Comparison of ENCODE assay signal across 2 cellular contexts in the genomic region with DNA sequence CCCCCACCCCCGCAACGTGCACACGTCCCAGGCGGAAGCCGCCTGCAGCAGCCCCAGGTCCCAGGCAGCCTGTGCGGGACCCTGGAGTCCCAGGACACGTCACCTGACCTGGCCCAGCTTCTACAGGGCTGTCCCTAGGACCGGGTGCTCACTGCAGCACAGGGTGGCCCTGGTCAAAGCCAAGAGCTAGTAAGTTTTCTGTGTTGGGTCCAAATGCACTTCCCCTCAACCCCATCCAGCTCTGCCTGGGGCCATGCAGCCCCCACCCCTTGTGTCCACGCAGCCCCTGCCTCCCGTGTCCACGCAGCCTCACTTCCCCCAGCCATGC.
A peak's percentile ranks its signal among the peaks of the same experiment; 100 is the strongest.
TF ChIP-seq lines count a peak whose summit lies in the region.

No MANE protein-coding gene starts in this region.

TF ChIP-seq in HepG2, 621 proteins besides CTCF, POLR2A, EP300 and RAD21 (continues in another document):
- TF ChIP-seq ARNT2 (CRISPR knock-in tag; IDR thresholded peaks at IDR 0.05; ENCODE audit: low read depth) (0 out of 2 replicates have a peak, but pooled peaks have one; percentile 49), ZMYM4 (CRISPR knock-in tag; IDR thresholded peaks at IDR 0.05) (0 out of 2 replicates have a peak, but pooled peaks have one; percentile 18), REXO4 (CRISPR knock-in tag; IDR thresholded peaks at IDR 0.05; ENCODE audit: borderline replicate concordance) (no peak), BCL6 (CRISPR knock-in tag; IDR thresholded peaks at IDR 0.05) (no peak), ZNF256 (CRISPR knock-in tag; conservative IDR thresholded peaks at IDR 0.05) (no peak), ZSCAN31 (CRISPR knock-in tag; IDR thresholded peaks at IDR 0.05; ENCODE audit: low read depth) (no peak), FOXC1 (CRISPR knock-in tag; IDR thresholded peaks at IDR 0.05; ENCODE audit: borderline replicate concordance) (no peak), NR2F1 (CRISPR knock-in tag; IDR thresholded peaks at IDR 0.05) (no peak), JUNB (CRISPR knock-in tag; IDR thresholded peaks at IDR 0.05; ENCODE audit: borderline replicate concordance) (no peak), POLR2AphosphoS5 (IDR thresholded peaks at IDR 0.05; ENCODE audit: low read depth, low read length) (no peak), HNRNPK (IDR thresholded peaks at IDR 0.05; ENCODE audit: low read depth, low read length, poor library complexity, severe bottlenecking) (peak; percentile 16), LCORL (IDR thresholded peaks at IDR 0.05) (no peak), LCORL (CRISPR knock-in tag; IDR thresholded peaks at IDR 0.05) (0 out of 2 replicates have a peak, but pooled peaks have one; percentile 3), DR1 (CRISPR knock-in tag; IDR thresholded peaks at IDR 0.05) (no peak), PHF21A (CRISPR knock-in tag; IDR thresholded peaks at IDR 0.05) (no peak), RBM39 (IDR thresholded peaks at IDR 0.05; ENCODE audit: low read depth, low read length, poor library complexity, severe bottlenecking) (no peak), NCOA2 (CRISPR knock-in tag; IDR thresholded peaks at IDR 0.05) (no peak), FOSL1 (CRISPR knock-in tag; IDR thresholded peaks at IDR 0.05; ENCODE audit: borderline replicate concordance) (no peak)
- TF ChIP-seq, protein P1, sequence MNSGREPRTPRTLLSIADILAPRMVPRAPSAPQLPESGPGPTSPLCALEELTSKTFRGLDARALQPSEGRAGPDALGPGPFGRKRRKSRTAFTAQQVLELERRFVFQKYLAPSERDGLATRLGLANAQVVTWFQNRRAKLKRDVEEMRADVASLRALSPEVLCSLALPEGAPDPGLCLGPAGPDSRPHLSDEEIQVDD (CRISPR knock-in tag; IDR thresholded peaks at IDR 0.05; ENCODE audit: borderline replicate concordance) = no peak
- TF ChIP-seq, protein P2, sequence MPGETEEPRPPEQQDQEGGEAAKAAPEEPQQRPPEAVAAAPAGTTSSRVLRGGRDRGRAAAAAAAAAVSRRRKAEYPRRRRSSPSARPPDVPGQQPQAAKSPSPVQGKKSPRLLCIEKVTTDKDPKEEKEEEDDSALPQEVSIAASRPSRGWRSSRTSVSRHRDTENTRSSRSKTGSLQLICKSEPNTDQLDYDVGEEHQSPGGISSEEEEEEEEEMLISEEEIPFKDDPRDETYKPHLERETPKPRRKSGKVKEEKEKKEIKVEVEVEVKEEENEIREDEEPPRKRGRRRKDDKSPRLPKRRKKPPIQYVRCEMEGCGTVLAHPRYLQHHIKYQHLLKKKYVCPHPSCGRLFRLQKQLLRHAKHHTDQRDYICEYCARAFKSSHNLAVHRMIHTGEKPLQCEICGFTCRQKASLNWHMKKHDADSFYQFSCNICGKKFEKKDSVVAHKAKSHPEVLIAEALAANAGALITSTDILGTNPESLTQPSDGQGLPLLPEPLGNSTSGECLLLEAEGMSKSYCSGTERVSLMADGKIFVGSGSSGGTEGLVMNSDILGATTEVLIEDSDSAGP (CRISPR knock-in tag; IDR thresholded peaks at IDR 0.05; ENCODE audit: borderline replicate concordance) = peak; percentile 67; the same call in 1 of the 2 replicates

TF ChIP-seq in H1, 55 proteins besides CTCF, POLR2A, EP300 and RAD21:
- TF ChIP-seq SIX5 (IDR thresholded peaks at IDR 0.05; ENCODE audit: low read depth, low read length) (no peak), ATF3 (IDR thresholded peaks at IDR 0.05; ENCODE audit: insufficient read depth, low read depth, low read length) (no peak), SP4 (IDR thresholded peaks at IDR 0.05; ENCODE audit: low read length) (no peak), EZH2 (IDR thresholded peaks at IDR 0.05; ENCODE audit: low read depth, low read length, severe bottlenecking) (no peak), CHD1 (IDR thresholded peaks at IDR 0.05; ENCODE audit: low read depth, low read length) (no peak), CBX8 (IDR thresholded peaks at IDR 0.05; ENCODE audit: borderline replicate concordance, low read depth, low read length) (no peak), POU5F1 (IDR thresholded peaks at IDR 0.05; ENCODE audit: low read depth, low read length) (no peak), RNF2 (IDR thresholded peaks at IDR 0.05; ENCODE audit: borderline replicate concordance, low read depth, low read length, missing control alignments, poor library complexity, severe bottlenecking) (no peak), MAFK (IDR thresholded peaks at IDR 0.05; ENCODE audit: low read depth, low read length) (no peak), RFX5 (IDR thresholded peaks at IDR 0.05; ENCODE audit: borderline replicate concordance, low read depth, low read length) (no peak), PHF8 (conservative IDR thresholded peaks at IDR 0.05; ENCODE audit: low read depth, low read length) (no peak), BACH1 (IDR thresholded peaks at IDR 0.05; ENCODE audit: low read length) (no peak), HDAC6 (IDR thresholded peaks at IDR 0.05; ENCODE audit: low read depth, low read length) (no peak), GABPA (IDR thresholded peaks at IDR 0.05; ENCODE audit: borderline replicate concordance, insufficient read depth, low read length) (no peak), RBBP5 (IDR thresholded peaks at IDR 0.05; ENCODE audit: borderline replicate concordance, low read depth, low read length) (no peak), KDM1A (IDR thresholded peaks at IDR 0.05; ENCODE audit: borderline replicate concordance, low read length) (no peak), NANOG (IDR thresholded peaks at IDR 0.05; ENCODE audit: insufficient read depth, low read depth, low read length, poor library complexity, severe bottlenecking) (no peak), CBX5 (IDR thresholded peaks at IDR 0.05; ENCODE audit: low read depth, low read length) (no peak), ASH2L (IDR thresholded peaks at IDR 0.05; ENCODE audit: low read length) (no peak)
- TF ChIP-seq, protein P3, sequence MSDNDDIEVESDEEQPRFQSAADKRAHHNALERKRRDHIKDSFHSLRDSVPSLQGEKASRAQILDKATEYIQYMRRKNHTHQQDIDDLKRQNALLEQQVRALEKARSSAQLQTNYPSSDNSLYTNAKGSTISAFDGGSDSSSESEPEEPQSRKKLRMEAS (IDR thresholded peaks at IDR 0.05) = no peak
